Comparison of ENCODE assay signal across 8 cellular contexts in the genomic region with DNA sequence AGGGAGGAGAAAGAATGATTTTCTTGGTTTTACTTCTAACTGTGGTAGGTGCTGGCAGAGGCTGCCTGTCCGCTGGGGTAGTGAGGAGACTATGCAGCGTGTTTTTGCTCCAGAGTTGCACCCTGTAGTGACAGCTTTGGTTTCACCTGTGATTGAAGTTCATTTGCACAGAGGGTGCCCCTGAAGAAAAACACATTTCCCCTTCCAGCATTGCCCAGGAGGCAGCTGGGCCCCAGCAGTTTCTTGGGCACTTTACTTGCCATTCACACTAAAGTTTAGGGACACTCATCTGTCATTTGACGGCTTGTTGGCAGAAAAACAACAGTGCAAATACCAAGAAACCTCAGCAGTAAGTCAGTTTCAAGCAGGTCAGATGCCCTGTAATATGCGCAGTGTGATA.
"Had no signal": no experiment of that assay in that cellular context is flagged by ENCODE, and none has a peak within 500 bp of the region (broad histone marks: within the 10 kb centered on the region; RNA-seq: fewer than 3 reads in every experiment).

No MANE protein-coding gene starts in this region.

- ATAC-seq: HepG2 had no signal

- H3K27ac ChIP-seq: GM23248, HL-60 had no signal

- H3K4me3 ChIP-seq: GM23248 had no signal

- DNase-seq: GM23248, GOT3, H9, HCEC 1CT, HFFc6, KBM-7 had no signal
